15 cellular contexts compared by ENCODE assay signal in genomic region chr10:4254101-4254994, GRCh38.
DNase-seq lines count a peak whose midpoint lies in the region; ATAC-seq and TF ChIP-seq lines count a peak whose summit lies in the region.
"Had no signal": no experiment of that assay in that cellular context is flagged by ENCODE, and none has a peak within 500 bp of the region (broad histone marks: within the 10 kb centered on the region; RNA-seq: fewer than 3 reads in every experiment).

No MANE protein-coding gene starts in this region.

- peaks cover 0 to 8% (median 0%) of the 10 kb centered on the region in 5 donors for H3K4me1 ChIP-seq in subcutaneous abdominal adipose tissue (ENCODE audit: control insufficient read depth in 5 of 5, insufficient read depth in 5 of 5, low read length in 5 of 5)
- H3K4me1 ChIP-seq: prostate gland had no signal

- no peak for ATAC-seq in HG03565 (IDR thresholded peaks at IDR 0.05; ENCODE audit: unreplicated experiment)

- H3K27me3 ChIP-seq in subcutaneous abdominal adipose tissue (ENCODE audit: control insufficient read depth in 5 of 5, insufficient read depth in 4 of 5, low read length in 5 of 5), result no peaks in the 10 kb centered on the region

- H3K4me3 ChIP-seq in astrocyte of the spinal cord (ENCODE audit: low read depth, low read length) (no peak overlapping the region), subcutaneous abdominal adipose tissue (ENCODE audit: low read depth in 1 of 5, low read length in 5 of 5) (no peak overlapping the region)
- H3K4me3 ChIP-seq: prostate gland had no signal

- no peaks in the 10 kb centered on the region for H3K9me3 ChIP-seq in subcutaneous abdominal adipose tissue (ENCODE audit: control insufficient read depth in 5 of 5, low read length in 5 of 5)
- H3K9me3 ChIP-seq: prostate gland had no signal

- H3K36me3 ChIP-seq in subcutaneous abdominal adipose tissue (ENCODE audit: control insufficient read depth in 5 of 5, insufficient read depth in 5 of 5, low read length in 5 of 5), result no peaks in the 10 kb centered on the region
- H3K36me3 ChIP-seq: prostate gland had no signal

- H3K9ac ChIP-seq in subcutaneous abdominal adipose tissue (ENCODE audit: low read length in 5 of 5), result no peak overlapping the region

- peak overlapping the region; percentile 3 for H3K27ac ChIP-seq in subcutaneous abdominal adipose tissue (ENCODE audit: low read depth, low read length)
- H3K27ac ChIP-seq: prostate gland had no signal

- peak; percentile 60 for DNase-seq in H4 (ENCODE audit: low spot score)
- DNase-seq in astrocyte of the spinal cord (ENCODE audit: low read depth, low spot score), result peak; percentile 86
- peak; percentile 13 for DNase-seq in glomerular visceral epithelial cell (ENCODE audit: extremely low spot score)
- no peak for DNase-seq in OCI-M1 (lab: John Stamatoyannopoulos, UW)
- no peak for DNase-seq in SW 1271 (lab: John Stamatoyannopoulos, UW)
- DNase-seq: activated CD4-positive, alpha-beta memory T cell treated with anti-CD3 and anti-CD28 coated beads, Interleukin-2, amount 10 ng/mL, durations not matched to agents 7 days and 5 days; activated gamma-delta T cell treated with Interleukin-2 at 50 U/mL for 16 hours; COR-L47; erythroblast; NCI-H1417; NCI-H510A; stimulated activated naive CD4-positive, alpha-beta T cell treated with Interleukin-2 at 50 U/mL for 16 hours had no signal

- no peak for TF ChIP-seq CTCF in astrocyte of the spinal cord (IDR thresholded peaks at IDR 0.05; ENCODE audit: low read depth, low read length)

- in situ Hi-C loops in astrocyte of the spinal cord (cut with HindIII; ENCODE audit: low sequenced_read_pairs), result no loop called here

Comparison
In these comparisons a context has a peak if more than half of its experiments do, and no peak if none do; other contexts are left out.
1. DNase-seq: peak in H4 (single experiment), astrocyte of the spinal cord (single experiment) and glomerular visceral epithelial cell (single experiment); none in OCI-M1 (single experiment) and SW 1271 (0 of 2).